8 cellular contexts compared by ENCODE assay signal in the genomic region with DNA sequence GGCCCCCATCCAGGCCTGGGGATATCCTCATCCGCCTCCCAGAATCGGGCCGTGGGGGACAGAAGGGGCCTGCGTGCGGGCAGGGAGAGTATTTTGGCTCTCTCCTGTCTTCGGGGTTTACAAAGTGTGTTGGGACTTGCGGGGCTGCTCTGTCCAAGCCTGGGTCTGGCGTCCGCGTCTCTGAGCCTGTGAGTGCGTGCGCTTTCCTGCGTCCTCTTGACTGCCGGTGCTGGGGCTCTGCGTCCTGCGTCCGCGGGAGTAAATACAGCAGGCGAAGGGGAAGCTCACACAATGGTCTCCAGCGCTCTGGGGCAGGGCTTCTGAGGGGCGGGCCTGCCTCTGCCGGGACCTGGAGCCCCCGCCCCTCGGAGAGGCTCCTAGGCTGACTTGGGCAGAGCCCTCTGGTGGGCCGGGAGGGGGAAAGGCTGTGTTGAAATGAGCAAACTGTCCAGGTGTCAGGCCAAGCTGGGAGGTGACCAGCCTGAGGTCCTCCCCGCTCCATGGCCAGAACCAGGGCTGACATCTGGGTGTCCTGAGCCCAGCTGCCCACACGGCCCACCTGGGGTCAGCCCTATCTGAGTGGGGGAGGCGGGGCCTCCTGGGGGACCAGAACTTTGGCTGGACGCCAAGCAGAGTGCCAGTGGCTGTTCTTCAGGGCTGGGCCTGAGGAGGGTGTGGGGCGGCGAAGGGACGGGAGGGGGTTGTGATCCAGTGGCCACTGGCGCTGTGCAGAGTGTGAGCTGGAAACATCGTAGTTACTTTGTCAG.
A peak's percentile ranks its signal among the peaks of the same experiment; 100 is the strongest.
DNase-seq lines count a peak whose midpoint lies in the region; ATAC-seq lines count a peak whose summit lies in the region.

No MANE protein-coding gene starts in this region.

- no peaks in the 10 kb centered on the region for H3K27me3 Mint-ChIP-seq in activated CD8-positive, alpha-beta memory T cell treated with anti-CD3 and anti-CD28 coated beads, Interleukin-2, amount 10 ng/mL, durations not matched to agents 7 days and 5 days
- no peaks in the 10 kb centered on the region for H3K27me3 Mint-ChIP-seq in effector memory CD8-positive, alpha-beta T cell

- H3K4me1 Mint-ChIP-seq in activated CD8-positive, alpha-beta memory T cell treated with anti-CD3 and anti-CD28 coated beads, Interleukin-2, amount 10 ng/mL, durations not matched to agents 7 days and 5 days, result peaks cover 57% of the 10 kb centered on the region
- H3K4me1 Mint-ChIP-seq in effector memory CD8-positive, alpha-beta T cell (ENCODE audit: low read depth in 2 of 2), result peaks cover 62 to 65% of the 10 kb centered on the region in 2 donors

- CTCF ChIA-PET in activated CD8-positive, alpha-beta memory T cell treated with anti-CD3 and anti-CD28 coated beads, Interleukin-2, amount 10 ng/mL, durations not matched to agents 7 days and 5 days (lab: Charles Lee), result interaction anchor here (0.5 to 4.6 kb wide), 18 partner anchors 8 to 120 kb away, joined by 3 to 52 read pairs (median 5); no protein-coding TSS in a partner anchor

- DNase-seq in DMS79 treated with DMSO at 0.1 percent for 48 hours (lab: John Stamatoyannopoulos, UW), result peak; percentile 48
- peak; percentile 81 for DNase-seq in NCI-H146 treated with DMSO at 0.1 percent for 48 hours (lab: John Stamatoyannopoulos, UW; ENCODE audit: unreplicated experiment)
- DNase-seq in activated CD8-positive, alpha-beta memory T cell treated with anti-CD3 and anti-CD28 coated beads, Interleukin-2, amount 10 ng/mL, durations not matched to agents 7 days and 5 days, result peak; percentile 89
- peak; percentile 59 to 66 (median 66) for DNase-seq in effector memory CD8-positive, alpha-beta T cell
- DNase-seq in medulla oblongata (ENCODE audit: extremely low spot score), result peak; percentile 59
- peak; percentile 51 for DNase-seq in stimulated activated CD8-positive, alpha-beta memory T cell treated with anti-CD3 and anti-CD28 coated beads, Interleukin-12 subunit alpha, Interleukin-12 subunit beta, amount 100 ng/mL, for 4 hours (ENCODE audit: low read depth)

- H3K4me3 Mint-ChIP-seq in activated CD8-positive, alpha-beta memory T cell treated with anti-CD3 and anti-CD28 coated beads, Interleukin-2, amount 10 ng/mL, durations not matched to agents 7 days and 5 days, result peak overlapping the region; percentile 95
- H3K4me3 Mint-ChIP-seq in effector memory CD8-positive, alpha-beta T cell, result peak overlapping the region; percentile 89 to 95

- H3K36me3 Mint-ChIP-seq in activated CD8-positive, alpha-beta memory T cell treated with anti-CD3 and anti-CD28 coated beads, Interleukin-2, amount 10 ng/mL, durations not matched to agents 7 days and 5 days, result peaks cover 8% of the 10 kb centered on the region
- H3K36me3 Mint-ChIP-seq in effector memory CD8-positive, alpha-beta T cell (ENCODE audit: insufficient read depth), result peaks cover 21% of the 10 kb centered on the region

- peak overlapping the region; percentile 96 for H3K27ac Mint-ChIP-seq in activated CD8-positive, alpha-beta memory T cell treated with anti-CD3 and anti-CD28 coated beads, Interleukin-2, amount 10 ng/mL, durations not matched to agents 7 days and 5 days
- peak overlapping the region; percentile 74 to 81 for H3K27ac Mint-ChIP-seq in effector memory CD8-positive, alpha-beta T cell

- peak; percentile 77 for ATAC-seq in activated CD8-positive, alpha-beta memory T cell treated with anti-CD3 and anti-CD28 coated beads, Interleukin-2, amount 10 ng/mL, durations not matched to agents 7 days and 5 days
- peak; percentile 64 for ATAC-seq in effector memory CD8-positive, alpha-beta T cell (replicated peaks)
- ATAC-seq in GM19397 (IDR thresholded peaks at IDR 0.05; ENCODE audit: unreplicated experiment) (no peak), GM19351 (IDR thresholded peaks at IDR 0.05; ENCODE audit: unreplicated experiment) (no peak)

- H3K9me3 Mint-ChIP-seq in activated CD8-positive, alpha-beta memory T cell treated with anti-CD3 and anti-CD28 coated beads, Interleukin-2, amount 10 ng/mL, durations not matched to agents 7 days and 5 days (ENCODE audit: low read depth), result no peaks in the 10 kb centered on the region
- H3K9me3 Mint-ChIP-seq in effector memory CD8-positive, alpha-beta T cell, result no peaks in the 10 kb centered on the region

Comparison
In these comparisons a context has a peak if more than half of its experiments do, and no peak if none do; other contexts are left out.
1. ATAC-seq: peak in activated CD8-positive, alpha-beta memory T cell treated with anti-CD3 and anti-CD28 coated beads, Interleukin-2, amount 10 ng/mL, durations not matched to agents 7 days and 5 days (single experiment) and effector memory CD8-positive, alpha-beta T cell (single experiment); none in GM19397 (single experiment) and GM19351 (single experiment).
2. Peak in every context shown above with its lines, with median percentiles within 50 percentile points of each other: DNase-seq.